2 cellular contexts compared by ENCODE assay signal in genomic region chr5:143440448-143441102, GRCh38.
TF ChIP-seq lines count a peak whose summit lies in the region.

No MANE protein-coding gene starts in this region.

TF ChIP-seq in GM23338, 12 proteins besides CTCF, POLR2A, EP300 and RAD21:
- TF ChIP-seq ZNF462 (CRISPR knock-in tag; IDR thresholded peaks at IDR 0.05) = no peak
- TF ChIP-seq STAT1 (IDR thresholded peaks at IDR 0.05; ENCODE audit: unreplicated experiment) = no peak
- TF ChIP-seq ZNF331 (CRISPR knock-in tag; IDR thresholded peaks at IDR 0.05; ENCODE audit: low read depth) = no peak
- TF ChIP-seq JUNB (IDR thresholded peaks at IDR 0.05; ENCODE audit: unreplicated experiment) = no peak
TF ChIP-seq in GM23338: peak in this region for 0.

TF ChIP-seq in GM12878, 131 proteins besides CTCF, POLR2A, EP300 and RAD21:
- TF ChIP-seq ELK1 (IDR thresholded peaks at IDR 0.05; ENCODE audit: low read depth, low read length) = no peak
- TF ChIP-seq TARDBP (IDR thresholded peaks at IDR 0.05; ENCODE audit: borderline replicate concordance) = no peak
- TF ChIP-seq ATF3 (IDR thresholded peaks at IDR 0.05; ENCODE audit: borderline replicate concordance, extremely low read depth, low read depth, low read length) = no peak
- no peak for TF ChIP-seq IRF5 (IDR thresholded peaks at IDR 0.05; ENCODE audit: borderline replicate concordance)
- no peak for TF ChIP-seq FOS (IDR thresholded peaks at IDR 0.05; ENCODE audit: borderline replicate concordance, extremely low read depth, insufficient read length)
- TF ChIP-seq SMARCA5 (IDR thresholded peaks at IDR 0.05) = no peak
- no peak for TF ChIP-seq NR2C2 (IDR thresholded peaks at IDR 0.05; ENCODE audit: borderline replicate concordance, control insufficient read depth, insufficient read length, low read depth)
- TF ChIP-seq YY1 (IDR thresholded peaks at IDR 0.05; ENCODE audit: low read depth, low read length) = no peak
- no peak for TF ChIP-seq HDAC6 (IDR thresholded peaks at IDR 0.05; ENCODE audit: unreplicated experiment)
- TF ChIP-seq POU2F2 (IDR thresholded peaks at IDR 0.05; ENCODE audit: borderline replicate concordance, low read depth, low read length) = no peak
- no peak for TF ChIP-seq IKZF1 (conservative IDR thresholded peaks at IDR 0.05)
- no peak for TF ChIP-seq BCLAF1 (IDR thresholded peaks at IDR 0.05)
- no peak for TF ChIP-seq E2F8 (IDR thresholded peaks at IDR 0.05; ENCODE audit: low read depth, partially characterized antibody)
- no peak for TF ChIP-seq BCL3 (IDR thresholded peaks at IDR 0.05; ENCODE audit: borderline replicate concordance, insufficient read depth, low read depth, low read length, poor library complexity, severe bottlenecking)
- TF ChIP-seq SIN3A (IDR thresholded peaks at IDR 0.05; ENCODE audit: low read depth, low read length) = no peak
- TF ChIP-seq DPF2 (IDR thresholded peaks at IDR 0.05) = no peak
- no peak for TF ChIP-seq SMC3 (IDR thresholded peaks at IDR 0.05; ENCODE audit: borderline replicate concordance, low read length)
- TF ChIP-seq ZNF24 (IDR thresholded peaks at IDR 0.05) = no peak
TF ChIP-seq in GM12878: peak in this region for 0.
